In genomic region chr2:20698916-20699613, GRCh38 we compare ENCODE assay signal across 1 cellular context.
TF ChIP-seq lines count a peak whose summit lies in the region.

No MANE protein-coding gene starts in this region.

TF ChIP-seq in IMR-90, 13 proteins besides CTCF, POLR2A, EP300 and RAD21:
- TF ChIP-seq CEBPB (IDR thresholded peaks at IDR 0.05; ENCODE audit: low read depth, low read length): no peak
- no peak for TF ChIP-seq ELK1 (IDR thresholded peaks at IDR 0.05; ENCODE audit: borderline replicate concordance, low read depth, low read length)
- TF ChIP-seq CHD1 (IDR thresholded peaks at IDR 0.05; ENCODE audit: low read depth, low read length): no peak
- TF ChIP-seq RCOR1 (IDR thresholded peaks at IDR 0.05; ENCODE audit: insufficient replicate concordance, low read length): no peak
- TF ChIP-seq BHLHE40 (IDR thresholded peaks at IDR 0.05; ENCODE audit: low read depth, low read length): no peak
- TF ChIP-seq MAZ (IDR thresholded peaks at IDR 0.05; ENCODE audit: borderline replicate concordance, low read depth, low read length): no peak
- no peak for TF ChIP-seq USF2 (IDR thresholded peaks at IDR 0.05; ENCODE audit: low read depth, low read length)
- no peak for TF ChIP-seq MAFK (IDR thresholded peaks at IDR 0.05; ENCODE audit: low read depth, low read length)
- TF ChIP-seq SMC3 (IDR thresholded peaks at IDR 0.05; ENCODE audit: low read depth, low read length): no peak
- TF ChIP-seq NFE2L2 (IDR thresholded peaks at IDR 0.05; ENCODE audit: low read depth, low read length): no peak
- no peak for TF ChIP-seq RFX5 (IDR thresholded peaks at IDR 0.05; ENCODE audit: low read depth, low read length)
- TF ChIP-seq FOS (IDR thresholded peaks at IDR 0.05; ENCODE audit: low read depth, low read length): no peak
- no peak for TF ChIP-seq MXI1 (IDR thresholded peaks at IDR 0.05; ENCODE audit: borderline replicate concordance, low read depth, low read length)
